25 cellular contexts compared by ENCODE assay signal in the genomic region with DNA sequence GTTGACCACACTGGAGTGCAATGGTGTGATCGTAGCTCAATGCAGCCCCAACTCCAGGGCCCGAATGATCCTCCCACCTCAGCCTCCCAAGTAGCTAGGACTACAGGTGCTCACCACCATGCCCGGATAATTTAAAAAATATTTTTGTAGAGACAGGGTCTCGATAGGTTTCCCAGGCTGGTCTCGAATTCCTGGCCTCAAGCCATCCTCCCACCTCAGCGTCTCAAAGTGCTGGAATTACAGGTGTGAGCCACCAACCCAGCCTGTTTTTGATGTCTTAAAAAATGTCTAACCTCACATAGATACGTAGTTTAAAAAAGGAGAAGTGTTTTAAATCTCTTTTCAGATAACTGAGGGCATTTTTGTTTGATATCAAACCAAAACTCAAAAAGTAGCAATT.
"Had no signal": no experiment of that assay in that cellular context is flagged by ENCODE, and none has a peak within 500 bp of the region (broad histone marks: within the 10 kb centered on the region; RNA-seq: fewer than 3 reads in every experiment).

No MANE protein-coding gene starts in this region.

- H3K4me1 Mint-ChIP-seq: endodermal cell had no signal

- ATAC-seq: effector memory CD8-positive, alpha-beta T cell; esophagus mucosa; foreskin keratinocyte; gastrocnemius medialis; gastroesophageal sphincter; heart left ventricle; heart right ventricle had no signal

- H3K27me3 ChIP-seq: colonic mucosa, dorsolateral prefrontal cortex, esophagus muscularis mucosa, esophagus squamous epithelium, foreskin keratinocyte, gastrocnemius medialis, gastroesophageal sphincter, heart left ventricle, heart right ventricle had no signal

- H3K9me3 Mint-ChIP-seq: dendritic cell treated with granulocyte-macrophage colony-stimulating factor and Interleukin-4, amounts not matched to agents 40 ng/mL and 50 ng/mL, for 4 days; effector memory CD8-positive, alpha-beta T cell; endodermal cell had no signal

- H3K27ac Mint-ChIP-seq: dendritic cell treated with granulocyte-macrophage colony-stimulating factor and Interleukin-4, amounts not matched to agents 40 ng/mL and 50 ng/mL, for 4 days; effector memory CD8-positive, alpha-beta T cell; endodermal cell had no signal

- H3K9me3 ChIP-seq: colonic mucosa, esophagus muscularis mucosa, esophagus squamous epithelium, gastrocnemius medialis, gastroesophageal sphincter, heart left ventricle, heart right ventricle had no signal

- H3K4me3 ChIP-seq: colonic mucosa, coronary artery, dorsolateral prefrontal cortex, esophagus muscularis mucosa, esophagus squamous epithelium, gastrocnemius medialis, gastroesophageal sphincter, heart left ventricle, heart right ventricle had no signal

- H3K4me1 ChIP-seq: foreskin keratinocyte had no signal

- H3K27me3 Mint-ChIP-seq: dendritic cell treated with granulocyte-macrophage colony-stimulating factor and Interleukin-4, amounts not matched to agents 40 ng/mL and 50 ng/mL, for 4 days; effector memory CD8-positive, alpha-beta T cell had no signal

- DNase-seq: colonic mucosa; cortex of kidney; dermis blood vessel endothelial cell; dorsolateral prefrontal cortex; effector CD4-positive, alpha-beta T cell; effector CD8-positive, alpha-beta T cell; effector memory CD4-positive, alpha-beta T cell; effector memory CD8-positive, alpha-beta T cell; endodermal cell; erythroblast; esophagus squamous epithelium; foreskin fibroblast; foreskin keratinocyte; foreskin melanocyte; gastrocnemius medialis; glutamatergic neuron; head of caudate nucleus; heart left ventricle; heart right ventricle had no signal

- H3K36me3 ChIP-seq: colonic mucosa had no signal

- H3K4me3 Mint-ChIP-seq: dendritic cell treated with granulocyte-macrophage colony-stimulating factor and Interleukin-4, amounts not matched to agents 40 ng/mL and 50 ng/mL, for 4 days; effector memory CD8-positive, alpha-beta T cell; endodermal cell had no signal

- H3K27ac ChIP-seq: colonic mucosa, coronary artery, dorsolateral prefrontal cortex, epithelial cell of prostate, esophagus muscularis mucosa, foreskin keratinocyte, gastrocnemius medialis, gastroesophageal sphincter, heart left ventricle, heart right ventricle had no signal
